27 cellular contexts compared by ENCODE assay signal in the genomic region with DNA sequence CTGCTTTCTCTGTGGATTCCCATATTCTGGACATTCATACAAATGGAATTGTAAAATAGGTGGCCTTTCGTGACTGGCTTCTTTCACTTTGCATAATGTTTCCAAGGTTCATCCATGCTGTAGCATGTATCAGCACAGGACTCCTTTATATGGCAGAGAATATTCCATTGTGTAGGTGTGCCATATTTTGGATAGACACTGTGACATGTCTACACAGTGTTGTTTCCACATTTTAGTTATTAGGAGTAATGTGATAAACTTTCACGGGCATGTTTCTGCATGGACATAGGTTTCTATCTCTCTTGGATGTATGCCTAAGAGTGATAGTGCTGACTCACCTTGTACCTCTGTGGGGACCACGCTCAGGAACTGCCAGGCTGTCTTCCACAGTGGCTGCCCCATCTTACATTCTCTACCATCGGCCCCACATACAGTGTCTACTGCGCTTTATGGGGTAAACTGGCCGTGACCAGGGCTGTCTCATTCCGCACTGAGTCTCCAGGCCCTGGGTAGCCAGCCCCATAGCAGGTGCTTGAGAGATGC. TPM values are rescaled to one million over a fixed set of nuclear protein-coding genes. Genes with fewer than 3 reads are reported as not detected.
"Had no signal": no experiment of that assay in that cellular context is flagged by ENCODE, and none has a peak within 500 bp of the region (broad histone marks: within the 10 kb centered on the region; RNA-seq: fewer than 3 reads in every experiment).

No MANE protein-coding gene starts in this region.

- H3K4me3 ChIP-seq: dorsolateral prefrontal cortex, esophagus squamous epithelium, lung, prostate gland, right lobe of liver, thoracic aorta had no signal

- H3K9ac ChIP-seq: parathyroid adenoma had no signal

- H3K4me1 ChIP-seq: prostate gland, right lobe of liver had no signal

- ATAC-seq: naive thymus-derived CD4-positive, alpha-beta T cell; stimulated activated naive B cell treated with anti-CD40 and anti-IgM and Interleukin-4, amounts not matched to agents 10 μg/mL and 1 μg/mL and 100 μg/mL, for 72 hours; stimulated activated naive CD8-positive, alpha-beta T cell treated with anti-CD3 and anti-CD28 coated beads, Interleukin-15, amount 100 ng/mL, for 72 hours had no signal

- H3K27ac ChIP-seq: parathyroid adenoma, prostate gland, right lobe of liver, thoracic aorta had no signal

- DNase-seq: cortex of kidney; dorsolateral prefrontal cortex; effector CD8-positive, alpha-beta T cell; esophagus squamous epithelium; foreskin fibroblast; immature natural killer cell; left colon; left ventricle myocardium superior; mesendoderm; naive thymus-derived CD4-positive, alpha-beta T cell; nephron progenitor cell; right lobe of liver; stimulated activated CD4-positive, alpha-beta T cell treated with anti-CD3 and anti-CD28 coated beads, Interleukin-2, amount 100 ng/mL, for 24 hours; stimulated activated CD4-positive, alpha-beta T cell treated with anti-CD3 and anti-CD28 coated beads, Interleukin-4, amount 100 ng/mL, for 4 hours; stimulated activated naive B cell treated with anti-CD40 and anti-IgM and Interleukin-4, amounts not matched to agents 10 μg/mL and 1 μg/mL and 100 μg/mL, for 72 hours; stimulated activated naive CD8-positive, alpha-beta T cell treated with anti-CD3 and anti-CD28 coated beads, Interleukin-15, amount 100 ng/mL, for 72 hours; trophoblast cell had no signal

- H3K36me3 ChIP-seq: esophagus squamous epithelium, prostate gland, right lobe of liver, thoracic aorta had no signal

- H3K27me3 ChIP-seq: right lobe of liver had no signal

- H3K9me3 ChIP-seq: esophagus squamous epithelium, prostate gland, right lobe of liver, thoracic aorta had no signal

RNA-seq across cellular contexts. Expression of a gene that starts 7.1 kb away (rescaled TPM):
- total RNA-seq: kidney epithelial cell; left colon; left ventricle myocardium superior; lung; naive thymus-derived CD4-positive, alpha-beta T cell; omental fat pad; prostate gland; renal cortical epithelial cell; right lobe of liver; skeletal muscle tissue; subcutaneous adipose tissue; thoracic aorta; urinary bladder had no signal
- polyA plus RNA-seq: immature natural killer cell; lung; naive thymus-derived CD4-positive, alpha-beta T cell; urinary bladder had no signal

RNA-seq across cellular contexts. Expression of a gene that starts 13.6 kb away (rescaled TPM):
- total RNA-seq: esophagus squamous epithelium; kidney epithelial cell; left colon; left ventricle myocardium superior; lung; naive thymus-derived CD4-positive, alpha-beta T cell; omental fat pad; prostate gland; renal cortical epithelial cell; right lobe of liver; skeletal muscle tissue; subcutaneous adipose tissue; thoracic aorta; urinary bladder had no signal
- polyA plus RNA-seq: immature natural killer cell; lung; naive thymus-derived CD4-positive, alpha-beta T cell had no signal

RNA-seq across cellular contexts. Expression of a gene that starts 25.3 kb away (rescaled TPM):
- total RNA-seq: dorsolateral prefrontal cortex; esophagus squamous epithelium; kidney epithelial cell; left colon; left ventricle myocardium superior; lung; naive thymus-derived CD4-positive, alpha-beta T cell; omental fat pad; prostate gland; renal cortical epithelial cell; right lobe of liver; subcutaneous adipose tissue; thoracic aorta; urinary bladder had no signal
- polyA plus RNA-seq: immature natural killer cell; lung; naive thymus-derived CD4-positive, alpha-beta T cell; urinary bladder had no signal

RNA-seq across cellular contexts. Expression of a gene that starts 41.6 kb away (rescaled TPM):
- total RNA-seq: dorsolateral prefrontal cortex; kidney epithelial cell; left colon; left ventricle myocardium superior; lung; naive thymus-derived CD4-positive, alpha-beta T cell; omental fat pad; prostate gland; renal cortical epithelial cell; right lobe of liver; skeletal muscle tissue; subcutaneous adipose tissue; thoracic aorta; urinary bladder had no signal
- polyA plus RNA-seq: immature natural killer cell; naive thymus-derived CD4-positive, alpha-beta T cell; urinary bladder had no signal

RNA-seq across cellular contexts. Expression of a gene that starts 59.4 kb away (rescaled TPM):
- total RNA-seq: dorsolateral prefrontal cortex; kidney epithelial cell; left colon; left ventricle myocardium superior; naive thymus-derived CD4-positive, alpha-beta T cell; skeletal muscle tissue; subcutaneous adipose tissue; urinary bladder had no signal
- polyA plus RNA-seq: naive thymus-derived CD4-positive, alpha-beta T cell; urinary bladder had no signal
